Comparison of ENCODE assay signal across 33 cellular contexts in genomic region chr7:47376991-47377590, GRCh38.
"Had no signal": no experiment of that assay in that cellular context is flagged by ENCODE, and none has a peak within 500 bp of the region (broad histone marks: within the 10 kb centered on the region; RNA-seq: fewer than 3 reads in every experiment).

No MANE protein-coding gene starts in this region.

- H3K27me3 Mint-ChIP-seq: activated CD4-positive, alpha-beta T cell treated with anti-CD3 and anti-CD28 coated beads, Interleukin-2, amount 10 ng/mL, durations not matched to agents 24 days and 14 days; T-helper 17 cell had no signal

- H3K27ac ChIP-seq: esophagus muscularis mucosa, foreskin keratinocyte, heart left ventricle, left lung, pancreas, testis, vagina, WERI-Rb-1 had no signal

- H3K4me3 Mint-ChIP-seq: activated CD4-positive, alpha-beta memory T cell treated with anti-CD3 and anti-CD28 coated beads for 36 hours; activated CD4-positive, alpha-beta T cell treated with anti-CD3 and anti-CD28 coated beads, Interleukin-2, amount 10 ng/mL, durations not matched to agents 24 days and 14 days; activated naive CD4-positive, alpha-beta T cell treated with anti-CD3 and anti-CD28 coated beads, Interleukin-2, amount 50 U/mL, for 24 hours; activated naive CD8-positive, alpha-beta T cell treated with anti-CD3 and anti-CD28 coated beads, Interleukin-2, amount 50 U/mL, for 24 hours; activated T-cell treated with anti-CD3 and anti-CD28 coated beads, Interleukin-2, amount 50 U/mL, for 24 hours; mesothelial cell of epicardium; naive thymus-derived CD4-positive, alpha-beta T cell; neural crest cell; T-helper 17 cell had no signal

- H3K36me3 Mint-ChIP-seq: activated CD4-positive, alpha-beta memory T cell treated with anti-CD3 and anti-CD28 coated beads for 36 hours; activated naive CD4-positive, alpha-beta T cell treated with anti-CD3 and anti-CD28 coated beads, Interleukin-2, amount 50 U/mL, for 24 hours; naive thymus-derived CD4-positive, alpha-beta T cell had no signal

- H3K4me3 ChIP-seq: esophagus muscularis mucosa, heart left ventricle, left lung, lung, pancreas, right atrium auricular region, testis, vagina had no signal

- FAIRE-seq: colon, pancreas had no signal

- H3K9me3 ChIP-seq: esophagus muscularis mucosa, heart left ventricle, left lung, pancreas, right atrium auricular region, testis, vagina had no signal

- H3K36me3 ChIP-seq: esophagus muscularis mucosa, pancreas, right atrium auricular region, vagina, WERI-Rb-1 had no signal

- ATAC-seq: activated naive CD8-positive, alpha-beta T cell treated with anti-CD3 and anti-CD28 coated beads, Interleukin-2, amount 50 U/mL, for 24 hours; heart left ventricle; left lung; naive thymus-derived CD4-positive, alpha-beta T cell; pancreas; T-helper 17 cell had no signal

- DNase-seq: activated CD4-positive, alpha-beta memory T cell treated with anti-CD3 and anti-CD28 coated beads for 36 hours; activated CD4-positive, alpha-beta T cell treated with anti-CD3 and anti-CD28 coated beads, Interleukin-2, amount 10 ng/mL, durations not matched to agents 24 days and 14 days; activated CD4-positive, CD25-positive, alpha-beta regulatory T cell treated with anti-CD3 and anti-CD28 coated beads, Interleukin-2, amount 50 U/mL, for 72 hours; activated CD8-positive, alpha-beta memory T cell treated with anti-CD3 and anti-CD28 coated beads, Interleukin-2, amount 50 U/mL, for 48 hours; activated naive CD8-positive, alpha-beta T cell treated with anti-CD3 and anti-CD28 coated beads, Interleukin-2, amount 50 U/mL, for 24 hours; activated T-cell treated with anti-CD3 and anti-CD28 coated beads, Interleukin-2, amount 50 U/mL, for 24 hours; amygdala; caudate nucleus; dermis blood vessel endothelial cell; effector CD4-positive, alpha-beta T cell; heart left ventricle; hypothalamus; kidney glomerular epithelial cell; left lung; naive thymus-derived CD4-positive, alpha-beta T cell; nucleus accumbens; stimulated activated CD4-positive, alpha-beta T cell treated with anti-CD3 and anti-CD28 coated beads, Interleukin-2, amount 100 ng/mL, for 48 hours; stimulated activated naive CD4-positive, alpha-beta T cell treated with Interleukin-2 at 50 U/mL for 16 hours; T-helper 17 cell; T1000; testis; trophoblast cell; WERI-Rb-1 had no signal

- H3K27ac Mint-ChIP-seq: activated CD4-positive, alpha-beta memory T cell treated with anti-CD3 and anti-CD28 coated beads for 36 hours; activated CD4-positive, alpha-beta T cell treated with anti-CD3 and anti-CD28 coated beads, Interleukin-2, amount 10 ng/mL, durations not matched to agents 24 days and 14 days; activated naive CD4-positive, alpha-beta T cell treated with anti-CD3 and anti-CD28 coated beads, Interleukin-2, amount 50 U/mL, for 24 hours; activated naive CD8-positive, alpha-beta T cell treated with anti-CD3 and anti-CD28 coated beads, Interleukin-2, amount 50 U/mL, for 24 hours; activated T-cell treated with anti-CD3 and anti-CD28 coated beads, Interleukin-2, amount 50 U/mL, for 24 hours; mesothelial cell of epicardium; naive thymus-derived CD4-positive, alpha-beta T cell; T-helper 17 cell had no signal

- H3K4me1 Mint-ChIP-seq: activated CD4-positive, alpha-beta T cell treated with anti-CD3 and anti-CD28 coated beads, Interleukin-2, amount 10 ng/mL, durations not matched to agents 24 days and 14 days; activated naive CD4-positive, alpha-beta T cell treated with anti-CD3 and anti-CD28 coated beads, Interleukin-2, amount 50 U/mL, for 24 hours; naive thymus-derived CD4-positive, alpha-beta T cell; T-helper 17 cell had no signal

- H3K27me3 ChIP-seq: esophagus muscularis mucosa, heart left ventricle, left lung, pancreas, right atrium auricular region, testis, vagina had no signal

- H3K9me3 Mint-ChIP-seq: activated CD4-positive, alpha-beta memory T cell treated with anti-CD3 and anti-CD28 coated beads for 36 hours; activated CD4-positive, alpha-beta T cell treated with anti-CD3 and anti-CD28 coated beads, Interleukin-2, amount 10 ng/mL, durations not matched to agents 24 days and 14 days; activated naive CD4-positive, alpha-beta T cell treated with anti-CD3 and anti-CD28 coated beads, Interleukin-2, amount 50 U/mL, for 24 hours; activated naive CD8-positive, alpha-beta T cell treated with anti-CD3 and anti-CD28 coated beads, Interleukin-2, amount 50 U/mL, for 24 hours; activated T-cell treated with anti-CD3 and anti-CD28 coated beads, Interleukin-2, amount 50 U/mL, for 24 hours; mesothelial cell of epicardium; neural crest cell had no signal
